1 cellular context compared by ENCODE assay signal in genomic region chr2:11124760-11125068, GRCh38.
TF ChIP-seq lines count a peak whose summit lies in the region.

No MANE protein-coding gene starts in this region.

TF ChIP-seq in IMR-90, 13 proteins besides CTCF, POLR2A, EP300 and RAD21:
- TF ChIP-seq BHLHE40 (IDR thresholded peaks at IDR 0.05; ENCODE audit: low read depth, low read length) (no peak), RCOR1 (IDR thresholded peaks at IDR 0.05; ENCODE audit: insufficient replicate concordance, low read length) (no peak), CHD1 (IDR thresholded peaks at IDR 0.05; ENCODE audit: low read depth, low read length) (no peak), FOS (IDR thresholded peaks at IDR 0.05; ENCODE audit: low read depth, low read length) (no peak), MAFK (IDR thresholded peaks at IDR 0.05; ENCODE audit: low read depth, low read length) (no peak), MXI1 (IDR thresholded peaks at IDR 0.05; ENCODE audit: borderline replicate concordance, low read depth, low read length) (no peak)
